In the genomic region with DNA sequence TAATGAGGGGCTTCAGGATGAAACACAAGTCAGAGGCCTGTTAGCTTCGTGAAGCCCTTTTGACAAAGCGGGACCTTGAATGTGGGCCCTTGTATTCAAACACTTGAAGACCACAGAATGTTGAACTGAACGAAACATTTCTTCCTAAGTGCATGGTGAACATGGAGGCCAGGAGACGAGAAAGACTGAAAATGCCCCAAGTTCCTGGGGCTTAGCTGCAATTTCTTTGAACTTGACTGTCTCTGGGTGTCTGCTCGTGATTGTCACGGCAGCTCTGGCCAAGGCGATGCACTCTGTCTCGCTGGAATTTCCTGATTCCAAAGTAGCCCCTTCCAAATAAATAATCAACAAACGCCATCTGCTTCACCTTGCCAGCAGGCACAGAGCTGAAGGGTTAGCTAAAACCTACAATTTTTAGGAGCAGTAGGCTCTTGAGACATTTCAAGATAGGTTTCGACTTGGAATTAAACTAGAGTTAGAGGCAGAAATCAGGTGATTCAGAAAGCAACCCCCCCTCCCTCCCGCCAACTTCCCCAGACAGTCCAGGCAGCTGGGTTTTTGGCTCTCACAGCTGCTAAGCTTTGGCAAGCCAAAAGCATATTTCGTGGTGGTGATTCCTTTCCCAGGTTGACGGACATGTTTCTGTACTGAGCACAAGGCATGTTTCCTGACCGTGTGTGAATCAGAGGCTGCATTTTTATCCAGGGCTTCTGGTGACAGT, we compare ENCODE assay signal across 8 cellular contexts. TPM values are rescaled to one million over a fixed set of nuclear protein-coding genes. Genes with fewer than 3 reads are reported as not detected.
A peak's percentile ranks its signal among the peaks of the same experiment; 100 is the strongest.
DNase-seq lines count a peak whose midpoint lies in the region; ATAC-seq and TF ChIP-seq lines count a peak whose summit lies in the region.

No MANE protein-coding gene starts in this region.

- H3K27ac Mint-ChIP-seq in activated naive CD4-positive, alpha-beta T cell treated with anti-CD3 and anti-CD28 coated beads, Interleukin-2, amount 10 ng/mL, durations not matched to agents 7 days and 5 days, result peak overlapping the region; percentile 100
- peak overlapping the region; percentile 99 for H3K27ac Mint-ChIP-seq in neural progenitor cell

- TF ChIP-seq POLR2A in esophagus muscularis mucosa (IDR thresholded peaks at IDR 0.05; ENCODE audit: low read depth), result no peak

- H3F3A ChIP-seq in neural progenitor cell (ENCODE audit: low read depth), result peaks cover 18% of the 10 kb centered on the region

- peaks cover 11% of the 10 kb centered on the region for H3K27me3 Mint-ChIP-seq in activated naive CD4-positive, alpha-beta T cell treated with anti-CD3 and anti-CD28 coated beads, Interleukin-2, amount 10 ng/mL, durations not matched to agents 7 days and 5 days
- H3K27me3 Mint-ChIP-seq in neural progenitor cell (ENCODE audit: insufficient read depth, low read depth), result peaks cover 8% of the 10 kb centered on the region

- CTCF ChIA-PET in activated naive CD4-positive, alpha-beta T cell treated with anti-CD3 and anti-CD28 coated beads, Interleukin-2, amount 10 ng/mL, durations not matched to agents 7 days and 5 days (lab: Charles Lee), result interaction anchor here (0.9 to 5.9 kb wide), 13 partner anchors 9 to 167 kb away, joined by 3 to 32 read pairs (median 7); a partner anchor contains a TSS

- H3K36me3 Mint-ChIP-seq in activated naive CD4-positive, alpha-beta T cell treated with anti-CD3 and anti-CD28 coated beads, Interleukin-2, amount 10 ng/mL, durations not matched to agents 7 days and 5 days, result no peaks in the 10 kb centered on the region
- H3K36me3 Mint-ChIP-seq in neural progenitor cell, result no peaks in the 10 kb centered on the region

- H2AFZ ChIP-seq in neural progenitor cell (replicated peaks), result no peak overlapping the region

- H3K4me2 ChIP-seq in neural progenitor cell, result no peak overlapping the region

- TF ChIP-seq CTCF in esophagus muscularis mucosa (IDR thresholded peaks at IDR 0.05) (no peak), neural progenitor cell (IDR thresholded peaks at IDR 0.05) (no peak), GM13976 (IDR thresholded peaks at IDR 0.05; ENCODE audit: borderline replicate concordance, control extremely low read depth, extremely low read depth, insufficient read depth, missing control alignments) (no peak)

- H3K9ac ChIP-seq in SK-N-MC (ENCODE audit: insufficient read length) (peak overlapping the region; percentile 75), neural progenitor cell (no peak overlapping the region)

- H3K4me3 ChIP-seq in SK-N-MC (peak overlapping the region; percentile 76), esophagus muscularis mucosa (peak overlapping the region in 2 of 4 donors; percentile 2 to 6), neural progenitor cell (no peak overlapping the region)

- no peak for DNase-seq in activated naive CD4-positive, alpha-beta T cell treated with anti-CD3 and anti-CD28 coated beads, Interleukin-2, amount 10 ng/mL, durations not matched to agents 7 days and 5 days
- DNase-seq in activated naive CD4-positive, alpha-beta T cell (lab: John Stamatoyannopoulos, UW), result no peak
- DNase-seq in SK-N-MC (ENCODE audit: low read depth, low spot score) (no peak), esophagus muscularis mucosa (ENCODE audit: extremely low spot score) (no peak), neural progenitor cell (ENCODE audit: low spot score) (no peak), GM13976 (ENCODE audit: low spot score) (no peak)

- H3K9me3 ChIP-seq in SK-N-MC (ENCODE audit: low read depth, low read length) (no peaks in the 10 kb centered on the region), esophagus muscularis mucosa (no peaks in the 10 kb centered on the region), neural progenitor cell (ENCODE audit: low read depth) (no peaks in the 10 kb centered on the region)

- intact Hi-C loops in esophagus muscularis mucosa (cut with DNase I), result no loop called here

- H4K20me1 ChIP-seq in neural progenitor cell (ENCODE audit: low read depth), result no peaks in the 10 kb centered on the region

- peaks cover 95 to 100% (median 98%) of the 10 kb centered on the region in 4 donors for H3K4me1 ChIP-seq in esophagus muscularis mucosa
- peaks cover 63% of the 10 kb centered on the region for H3K4me1 ChIP-seq in neural progenitor cell

- H3K9me3 Mint-ChIP-seq in activated naive CD4-positive, alpha-beta T cell treated with anti-CD3 and anti-CD28 coated beads, Interleukin-2, amount 10 ng/mL, durations not matched to agents 7 days and 5 days, result no peaks in the 10 kb centered on the region
- no peaks in the 10 kb centered on the region for H3K9me3 Mint-ChIP-seq in neural progenitor cell

- H3K4me1 Mint-ChIP-seq in activated naive CD4-positive, alpha-beta T cell treated with anti-CD3 and anti-CD28 coated beads, Interleukin-2, amount 10 ng/mL, durations not matched to agents 7 days and 5 days, result peaks cover 96% of the 10 kb centered on the region
- peaks cover 85% of the 10 kb centered on the region for H3K4me1 Mint-ChIP-seq in neural progenitor cell

- no peak overlapping the region for H3K4me3 Mint-ChIP-seq in activated naive CD4-positive, alpha-beta T cell treated with anti-CD3 and anti-CD28 coated beads, Interleukin-2, amount 10 ng/mL, durations not matched to agents 7 days and 5 days
- H3K4me3 Mint-ChIP-seq in neural progenitor cell, result peak overlapping the region; percentile 62

- 20% methylated on average over 14 of the region's 14 CpGs for WGBS in esophagus muscularis mucosa

- H3K27ac ChIP-seq in SK-N-MC (peak overlapping the region; percentile 99), esophagus muscularis mucosa (replicated peaks in 1 of 4) (peak overlapping the region; percentile 93 to 100 (median 98)), neural progenitor cell (no peak overlapping the region)

- TF ChIP-seq EP300 in esophagus muscularis mucosa (IDR thresholded peaks at IDR 0.05), result no peak

- no peaks in the 10 kb centered on the region for H3K36me3 ChIP-seq in SK-N-MC (ENCODE audit: insufficient read depth, low read length)
- no peaks in the 10 kb centered on the region for H3K36me3 ChIP-seq in esophagus muscularis mucosa
- no peaks in the 10 kb centered on the region for H3K36me3 ChIP-seq in neural progenitor cell

- in situ Hi-C loops in GM13976 (cut with MboI; ENCODE audit: low sequenced_read_pairs, unreplicated experiment), result loop anchor here (5.0 kb wide), 1 partner anchor 85 kb away; no protein-coding TSS in a partner anchor

- H3K79me2 ChIP-seq in neural progenitor cell (ENCODE audit: low read depth), result no peaks in the 10 kb centered on the region

- ATAC-seq in GM18907 (IDR thresholded peaks at IDR 0.05; ENCODE audit: unreplicated experiment), result no peak
- ATAC-seq in GM21367 (IDR thresholded peaks at IDR 0.05; ENCODE audit: unreplicated experiment), result no peak

- H3K27me3 ChIP-seq in esophagus muscularis mucosa, result no peaks in the 10 kb centered on the region
- peaks cover 28% of the 10 kb centered on the region for H3K27me3 ChIP-seq in neural progenitor cell

RNA-seq across cellular contexts. Expression of a gene that starts 13.5 kb away (rescaled TPM):
- total RNA-seq in esophagus muscularis mucosa (100 to 1,000 TPM in 1 of 4 donors, 10 to 100 TPM in 3; 58.6 to 105 (median 98.4) TPM), neural progenitor cell (ENCODE audit: low replicate concordance) (4.8 and 14.9 TPM in 2 replicates)

RNA-seq across cellular contexts. Expression of a gene that starts 56.1 kb away (rescaled TPM):
- 10 to 100 TPM; 37.1 to 63.0 (median 46.5) TPM for total RNA-seq in esophagus muscularis mucosa
- 22.5 and 24.3 TPM in 2 replicates for total RNA-seq in neural progenitor cell (ENCODE audit: low replicate concordance)
